Comparison of ENCODE assay signal across 15 cellular contexts in the genomic region with DNA sequence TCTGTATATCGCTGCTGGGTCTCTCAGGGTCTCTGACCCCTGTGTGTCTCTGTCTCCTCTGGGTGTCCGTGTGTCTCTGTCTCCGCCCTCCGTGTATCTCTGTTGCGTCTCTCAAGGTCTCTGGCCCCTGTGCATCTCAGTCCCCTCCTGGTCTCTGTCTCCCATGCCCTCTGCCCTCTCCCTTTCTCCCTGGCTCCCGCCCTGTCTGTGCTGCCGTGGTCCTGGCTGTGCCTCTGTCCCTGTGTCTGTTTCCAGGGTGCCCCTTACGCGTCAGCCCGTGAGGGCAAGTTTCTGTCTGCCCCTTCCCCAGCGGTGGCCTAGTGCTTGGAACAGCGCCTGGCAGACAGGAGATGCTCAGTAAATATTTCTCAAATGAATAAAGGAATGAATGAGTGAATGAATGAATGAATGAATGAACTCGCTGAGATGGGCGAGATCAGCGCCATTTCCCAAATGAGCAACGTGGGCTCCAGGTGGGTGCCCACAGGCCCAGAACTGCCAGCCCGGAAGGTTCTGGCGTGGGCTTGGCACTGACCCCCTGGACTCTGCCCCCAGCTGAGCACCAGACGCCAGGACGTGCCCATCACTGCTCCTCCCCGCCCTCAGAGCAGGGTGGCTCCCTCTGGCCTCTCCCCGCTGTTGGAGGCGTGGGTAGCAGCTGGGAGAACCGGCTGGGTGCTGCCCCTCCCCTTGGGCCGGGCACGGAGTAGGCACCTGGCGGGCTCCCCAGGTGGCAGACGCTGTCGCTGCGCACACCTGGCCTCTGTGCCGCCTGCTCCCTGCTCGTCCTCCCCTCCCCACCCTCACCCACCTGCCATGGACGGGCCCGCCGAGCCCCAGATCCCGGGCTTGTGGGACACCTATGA. TPM values are rescaled to one million over a fixed set of nuclear protein-coding genes. Genes with fewer than 3 reads are reported as not detected.
DNase-seq lines count a peak whose midpoint lies in the region; ATAC-seq and TF ChIP-seq lines count a peak whose summit lies in the region.
"Had no signal": no experiment of that assay in that cellular context is flagged by ENCODE, and none has a peak within 500 bp of the region (broad histone marks: within the 10 kb centered on the region; RNA-seq: fewer than 3 reads in every experiment).

A gene (plus strand): TSS at position 736 of the 866 bp plus-strand sequence. CDS start 81 bp downstream, at position 817.

- peaks cover 6% of the 10 kb centered on the region for H3K36me3 Mint-ChIP-seq in stimulated activated effector memory CD8-positive, alpha-beta T cell treated with anti-CD3 and anti-CD28 coated beads, Interleukin-12 subunit alpha, Interleukin-12 subunit beta, amount 100 ng/mL, for 72 hours
- no peaks in the 10 kb centered on the region for H3K36me3 Mint-ChIP-seq in activated naive CD4-positive, alpha-beta T cell treated with anti-CD3 and anti-CD28 coated beads, Interleukin-2, amount 50 U/mL, for 72 hours

- H3K9me3 Mint-ChIP-seq in stimulated activated effector memory CD8-positive, alpha-beta T cell treated with anti-CD3 and anti-CD28 coated beads, Interleukin-12 subunit alpha, Interleukin-12 subunit beta, amount 100 ng/mL, for 72 hours, result no peaks in the 10 kb centered on the region
- no peaks in the 10 kb centered on the region for H3K9me3 Mint-ChIP-seq in activated naive CD4-positive, alpha-beta T cell treated with anti-CD3 and anti-CD28 coated beads, Interleukin-2, amount 50 U/mL, for 72 hours
- H3K9me3 Mint-ChIP-seq: activated CD4-positive, alpha-beta T cell treated with anti-CD3 and anti-CD28 coated beads, Interleukin-2, amount 10 ng/mL, durations not matched to agents 7 days and 5 days had no signal

- H3K4me1 ChIP-seq in GM23248 (ENCODE audit: insufficient read depth), result peaks cover 14% of the 10 kb centered on the region
- H3K4me1 ChIP-seq: psoas muscle had no signal

- H3F3A ChIP-seq in GM23248 (ENCODE audit: insufficient read depth), result peaks cover 15% of the 10 kb centered on the region; the same call in 1 of the 2 replicates

- no peaks in the 10 kb centered on the region for H3K9me3 ChIP-seq in GM23248 (ENCODE audit: low read depth)
- H3K9me3 ChIP-seq: psoas muscle, uterus had no signal

- H3K9me2 ChIP-seq in GM23248 (ENCODE audit: insufficient read depth), result no peaks in the 10 kb centered on the region

- in situ Hi-C loops in GM23248 (cut with MboI), result no loop called here

- no peaks in the 10 kb centered on the region for H4K20me1 ChIP-seq in GM23248 (ENCODE audit: insufficient read depth)

- peak; percentile 29 to 75 for DNase-seq in NCI-H187 (lab: John Stamatoyannopoulos, UW)
- DNase-seq in NCI-H187 treated with DMSO at 0.1 percent for 48 hours (lab: John Stamatoyannopoulos, UW), result no peak
- DNase-seq in NCI-H2196 (lab: John Stamatoyannopoulos, UW; ENCODE audit: unreplicated experiment), result peak; percentile 89
- DNase-seq in epithelial cell of esophagus (ENCODE audit: low read depth), result peak; percentile 76
- DNase-seq in stimulated activated effector memory CD8-positive, alpha-beta T cell treated with anti-CD3 and anti-CD28 coated beads, Interleukin-12 subunit alpha, Interleukin-12 subunit beta, amount 100 ng/mL, for 72 hours (ENCODE audit: low spot score in 2 of 2), result no peak
- DNase-seq in activated CD4-positive, alpha-beta T cell treated with anti-CD3 and anti-CD28 coated beads, Interleukin-2, amount 50 U/mL, for 1 hour, result no peak
- DNase-seq in activated naive CD4-positive, alpha-beta T cell treated with anti-CD3 and anti-CD28 coated beads, Interleukin-2, amount 50 U/mL, for 72 hours (ENCODE audit: low spot score in 2 of 2), result no peak
- no peak for DNase-seq in GM23248
- DNase-seq: activated CD4-positive, alpha-beta T cell treated with anti-CD3 and anti-CD28 coated beads, Interleukin-2, amount 10 ng/mL, durations not matched to agents 7 days and 5 days; activated naive CD4-positive, alpha-beta T cell treated with anti-CD3 and anti-CD28 coated beads, Interleukin-2, amount 50 U/mL, for 16 hours; psoas muscle; uterus had no signal

- no peak within 1 kb of the TSS for H2AFZ ChIP-seq in GM23248

- no peak within 1 kb of the TSS for H3K27ac ChIP-seq in GM23248
- H3K27ac ChIP-seq: coronary artery, psoas muscle, uterus had no signal

- no peaks in the 10 kb centered on the region for H3K36me3 ChIP-seq in GM23248 (ENCODE audit: low read depth)
- H3K36me3 ChIP-seq: uterus had no signal

- no peak for TF ChIP-seq CTCF in epithelial cell of esophagus (IDR thresholded peaks at IDR 0.05; ENCODE audit: insufficient read depth, low read depth, low read length, missing control alignments)

- no peaks in the 10 kb centered on the region for H3K4me1 Mint-ChIP-seq in stimulated activated effector memory CD8-positive, alpha-beta T cell treated with anti-CD3 and anti-CD28 coated beads, Interleukin-12 subunit alpha, Interleukin-12 subunit beta, amount 100 ng/mL, for 72 hours
- H3K4me1 Mint-ChIP-seq: activated CD4-positive, alpha-beta T cell treated with anti-CD3 and anti-CD28 coated beads, Interleukin-2, amount 10 ng/mL, durations not matched to agents 7 days and 5 days had no signal

- no peak within 1 kb of the TSS for H3K9ac ChIP-seq in GM23248

- H3K27me3 ChIP-seq in GM23248 (replicated peaks; ENCODE audit: insufficient read depth), result no peaks in the 10 kb centered on the region; the same call in 1 of the 2 replicates
- H3K27me3 ChIP-seq: uterus had no signal

- H3K4me3 Mint-ChIP-seq in stimulated activated effector memory CD8-positive, alpha-beta T cell treated with anti-CD3 and anti-CD28 coated beads, Interleukin-12 subunit alpha, Interleukin-12 subunit beta, amount 100 ng/mL, for 72 hours, result no peak within 1 kb of the TSS
- H3K4me3 Mint-ChIP-seq: activated CD4-positive, alpha-beta T cell treated with anti-CD3 and anti-CD28 coated beads, Interleukin-2, amount 10 ng/mL, durations not matched to agents 7 days and 5 days had no signal

- WGBS in GM23248 (ENCODE audit: low coverage in 1 of 2, low lambda C conversion rate in 2 of 2, missing lambda C conversion rate in 2 of 2), 2 experiments, result 67 to 68% methylated on average over 36 of the region's 36 CpGs

- no peak within 1 kb of the TSS for H3K4me2 ChIP-seq in GM23248 (ENCODE audit: unreplicated experiment)

- H3K79me2 ChIP-seq in GM23248 (ENCODE audit: insufficient read depth), result no peaks in the 10 kb centered on the region

- no peak within 1 kb of the TSS for H3K27ac Mint-ChIP-seq in stimulated activated effector memory CD8-positive, alpha-beta T cell treated with anti-CD3 and anti-CD28 coated beads, Interleukin-12 subunit alpha, Interleukin-12 subunit beta, amount 100 ng/mL, for 72 hours
- H3K27ac Mint-ChIP-seq in activated naive CD4-positive, alpha-beta T cell treated with anti-CD3 and anti-CD28 coated beads, Interleukin-2, amount 50 U/mL, for 72 hours, result peak within 1 kb of the TSS in 1 of 2 donors; percentile 52

- H3K4me3 ChIP-seq in epithelial cell of esophagus (ENCODE audit: low read length) (peak within 1 kb of the TSS; percentile 62), GM23248 (no peak within 1 kb of the TSS)
- H3K4me3 ChIP-seq: coronary artery, psoas muscle, uterus had no signal

- peak; percentile 31 for ATAC-seq in stimulated activated effector memory CD8-positive, alpha-beta T cell treated with anti-CD3 and anti-CD28 coated beads, Interleukin-12 subunit alpha, Interleukin-12 subunit beta, amount 100 ng/mL, for 72 hours
- no peak for ATAC-seq in activated naive CD4-positive, alpha-beta T cell treated with anti-CD3 and anti-CD28 coated beads, Interleukin-2, amount 50 U/mL, for 72 hours
- ATAC-seq: psoas muscle had no signal

RNA-seq across cellular contexts. Expression of the gene that starts here (rescaled TPM):
- total RNA-seq in activated naive CD4-positive, alpha-beta T cell treated with anti-CD3 and anti-CD28 coated beads, Interleukin-2, amount 50 U/mL, for 72 hours, result not detected
- total RNA-seq in GM23248 (2014; rRNA removed; shearing (Covaris generic)), result not detected in 2 replicates
- not detected in 2 replicates for polyA plus RNA-seq in GM23248 (2016; fragmentation: Nextera tagmentation; extraction: Ambion mirVana)
- total RNA-seq: A172, liver, psoas muscle had no signal

Comparison
In these comparisons a context has a peak if more than half of its experiments do, and no peak if none do; other contexts are left out.
1. DNase-seq: peak in NCI-H187 (2 of 2), NCI-H2196 (single experiment) and epithelial cell of esophagus (single experiment); none in NCI-H187 treated with DMSO at 0.1 percent for 48 hours (single experiment), stimulated activated effector memory CD8-positive, alpha-beta T cell treated with anti-CD3 and anti-CD28 coated beads, Interleukin-12 subunit alpha, Interleukin-12 subunit beta, amount 100 ng/mL, for 72 hours (0 of 2), activated CD4-positive, alpha-beta T cell treated with anti-CD3 and anti-CD28 coated beads, Interleukin-2, amount 50 U/mL, for 1 hour (single experiment), activated naive CD4-positive, alpha-beta T cell treated with anti-CD3 and anti-CD28 coated beads, Interleukin-2, amount 50 U/mL, for 72 hours (0 of 2) and GM23248 (single experiment).